ENCODE assay signal across 8 cellular contexts in the genomic region with DNA sequence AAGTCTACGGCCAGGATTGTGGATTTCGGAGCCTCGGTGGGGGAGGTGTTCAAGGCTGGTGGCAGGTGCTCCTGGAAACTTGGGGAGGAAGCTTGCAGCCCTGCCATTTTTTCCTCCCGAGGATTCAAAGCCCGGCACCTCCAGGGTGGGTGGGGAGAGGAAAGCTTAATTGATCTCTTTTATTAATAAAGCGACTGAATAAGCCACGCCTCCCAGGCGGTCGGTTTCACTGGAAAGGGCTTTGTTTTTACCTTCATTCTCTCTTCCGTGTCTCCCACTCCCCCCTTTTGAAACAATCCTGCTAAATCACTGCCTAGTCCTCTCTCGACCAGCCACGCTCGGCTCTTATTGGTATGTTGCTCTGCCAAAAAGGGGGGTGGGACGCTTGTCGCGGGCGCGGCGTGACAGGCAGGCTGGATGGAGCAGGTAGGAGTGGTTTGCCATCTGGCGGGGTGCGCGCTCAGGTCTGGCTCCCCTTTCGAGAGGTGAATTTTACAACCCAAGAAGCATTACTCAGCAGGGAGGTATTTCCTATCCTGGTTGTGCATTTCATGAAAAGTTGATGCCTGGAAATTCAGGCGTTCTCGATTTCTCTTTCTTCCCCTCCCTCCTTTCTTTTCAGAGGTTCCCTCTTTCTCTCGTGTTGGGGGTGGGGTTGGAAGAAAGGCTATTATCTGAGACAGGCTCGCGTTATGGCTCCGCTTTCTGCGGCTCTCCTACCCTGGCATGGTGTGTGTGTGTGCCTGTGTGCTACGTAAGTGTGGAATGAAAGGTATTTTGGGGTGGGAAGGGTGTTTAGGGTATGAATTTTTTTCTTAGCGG. TPM values are rescaled to one million over a fixed set of nuclear protein-coding genes. Genes with fewer than 3 reads are reported as not detected.
DNase-seq lines count a peak whose midpoint lies in the region; ATAC-seq, FAIRE-seq and TF ChIP-seq lines count a peak whose summit lies in the region.

No MANE protein-coding gene starts in this region.

- peak overlapping the region; percentile 89 to 93 (median 90) for H3K4me3 Mint-ChIP-seq in T-cell
- peak overlapping the region; percentile 87 to 94 (median 91) for H3K4me3 Mint-ChIP-seq in immature natural killer cell

- no TSS peak for BruUV-seq in GM12878 (replicated peaks; lab: Mats Ljungman, UMichigan)

- H2AFZ ChIP-seq in GM12878 (ENCODE audit: control insufficient read depth, low read depth, low read length), result peak overlapping the region; percentile 51

- peak overlapping the region; percentile 64 for H3K9ac ChIP-seq in GM12878 (ENCODE audit: control insufficient read depth, insufficient read depth, low read length)

- H3K27ac ChIP-seq in GM12878 (ENCODE audit: control insufficient read depth, insufficient read depth) (no peak overlapping the region), small intestine (ENCODE audit: low read depth in 1 of 2, low read length in 1 of 2) (peak overlapping the region; percentile 82 to 91)

- CTCF ChIA-PET in T-cell (lab: Charles Lee) (interaction anchor here in 1 of 2 donors (0.6 to 0.9 kb wide), 3 partner anchors 76 to 615 kb away, joined by 3 read pairs; no protein-coding TSS in a partner anchor), GM12878 (lab: Yijun Ruan, JAX) (interaction anchor here (0.8 to 6.9 kb wide), 14 partner anchors 10 to 137 kb away, joined by 3 to 117 read pairs (median 5); no protein-coding TSS in a partner anchor)

- peak; percentile 83 for DNase-seq in DMS 273 (lab: John Stamatoyannopoulos, UW; ENCODE audit: unreplicated experiment)
- DNase-seq in Kasumi-1 (lab: John Stamatoyannopoulos, UW), result peak; percentile 46 to 52
- peak in 30 of 34 experiments; percentile 3 to 50 (median 22) for DNase-seq in T-cell
- no peak for DNase-seq in GM12878 (ENCODE audit: low read depth, low spot score)
- peak in 2 of 3 donors; percentile 2 to 3 for DNase-seq in immature natural killer cell
- DNase-seq in small intestine, result peak; percentile 83

- 10% methylated on average over 32 of the region's 32 CpGs for WGBS in GM12878 (ENCODE audit: insufficient coverage, insufficient replicate concordance, low lambda C conversion rate, missing lambda C conversion rate)
- WGBS in small intestine, 3 donors, result 1 to 3% (median 2%) methylated on average over 31 to 32 of the region's 32 CpGs

- TF ChIP-seq EP300 in GM12878 (IDR thresholded peaks at IDR 0.05; ENCODE audit: borderline replicate concordance in 1 of 2, control insufficient read depth in 1 of 2, low read depth in 2 of 2, low read length in 2 of 2), result no peak

- H3K27ac Mint-ChIP-seq in T-cell (peak overlapping the region in 1 of 2 donors; percentile 3), immature natural killer cell (peak overlapping the region in 3 of 6 donors; percentile 24 to 80 (median 44))

- ATAC-seq in T-cell (replicated peaks in 1 of 4) (no peak), GM12878 (peak; percentile 35), HG03457 (IDR thresholded peaks at IDR 0.05; ENCODE audit: unreplicated experiment) (no peak), GM18511 (IDR thresholded peaks at IDR 0.05; ENCODE audit: unreplicated experiment) (no peak)

- RAD21 ChIA-PET in GM12878 (lab: Charles Lee; ENCODE audit: unreplicated experiment), result interaction anchor here (0.5 to 3.8 kb wide), 13 partner anchors 7 to 415 kb away, joined by 3 to 25 read pairs (median 4); no protein-coding TSS in a partner anchor

- H3K9me3 Mint-ChIP-seq in T-cell (no peaks in the 10 kb centered on the region), immature natural killer cell (no peaks in the 10 kb centered on the region)

- POLR2A ChIA-PET in T-cell (lab: Charles Lee), result no interaction called here
- POLR2A ChIA-PET in GM12878 (lab: Charles Lee), result interaction anchor here (0.9 to 1.5 kb wide), 5 partner anchors 55 to 90 kb away, joined by 3 to 5 read pairs (median 4); no protein-coding TSS in a partner anchor

- H3K4me3 ChIP-seq in GM12878 (peak overlapping the region; percentile 96), small intestine (ENCODE audit: low read depth in 1 of 2, low read length in 2 of 2) (peak overlapping the region; percentile 67 to 69)

- H3K4me1 Mint-ChIP-seq in T-cell (peaks cover 25 to 37% (median 28%) of the 10 kb centered on the region in 3 donors), immature natural killer cell (peaks cover 24 to 28% of the 10 kb centered on the region in 2 donors)

- TF ChIP-seq POLR2A in GM12878 (IDR thresholded peaks at IDR 0.05; ENCODE audit: low read depth, low read length), result no peak

- SMC1A ChIA-PET in GM12878 (lab: Charles Lee; ENCODE audit: uncharacterized antibody, unreplicated experiment), result interaction anchor here (0.7 to 4.8 kb wide), 16 partner anchors 45 to 272 kb away, joined by 3 to 31 read pairs (median 6); no protein-coding TSS in a partner anchor

- TF ChIP-seq RAD21 in GM12878 (IDR thresholded peaks at IDR 0.05; ENCODE audit: insufficient read depth, low read depth, low read length), result no peak

- in situ Hi-C loops in GM12878 (cut with MboI), result loop anchor here (5.0 kb wide), 1 partner anchor 77 kb away; no protein-coding TSS in a partner anchor

- no peaks in the 10 kb centered on the region for H3K27me3 ChIP-seq in GM12878 (replicated peaks in 1 of 2; ENCODE audit: control insufficient read depth in 2 of 2, insufficient read depth in 2 of 2, low read length in 1 of 2)
- H3K27me3 ChIP-seq in small intestine (ENCODE audit: control insufficient read depth in 2 of 2, insufficient read depth in 2 of 2, low read length in 2 of 2), result no peaks in the 10 kb centered on the region

- H4K20me1 ChIP-seq in GM12878 (ENCODE audit: control insufficient read depth, insufficient read depth), result no peaks in the 10 kb centered on the region

- peak overlapping the region; percentile 92 for H3K4me2 ChIP-seq in GM12878 (ENCODE audit: control insufficient read depth, insufficient read depth)

- no peak for TF ChIP-seq CTCF in GM12878 (IDR thresholded peaks at IDR 0.05 in 2 of 3, conservative IDR thresholded peaks at IDR 0.05 in 1 of 3; ENCODE audit: control insufficient read depth in 2 of 3, extremely low read depth in 1 of 3, insufficient read depth in 1 of 3, low read depth in 3 of 3, low read length in 3 of 3)

- FAIRE-seq in GM12878 (lab: Jason Lieb, UNC), result no peak
- FAIRE-seq in small intestine (lab: Jason Lieb, UNC), result no peak

- no peaks in the 10 kb centered on the region for H3K36me3 Mint-ChIP-seq in T-cell
- H3K36me3 Mint-ChIP-seq in immature natural killer cell, result no peaks in the 10 kb centered on the region

- peaks cover 5% of the 10 kb centered on the region for H3K79me2 ChIP-seq in GM12878 (ENCODE audit: control insufficient read depth, insufficient read depth, low read length)

- H3K4me1 ChIP-seq in GM12878 (ENCODE audit: control insufficient read depth, insufficient read depth, low read length) (peaks cover 6% of the 10 kb centered on the region; the same call in 1 of the 2 replicates), small intestine (ENCODE audit: control insufficient read depth in 2 of 2, insufficient read depth in 1 of 2, low read depth in 1 of 2, low read length in 1 of 2) (no peaks in the 10 kb centered on the region)

- intact Hi-C loops in GM12878 (cut with micrococcal nuclease; ENCODE audit: unreplicated experiment), result loop anchor here (10.0 kb wide), 2 partner anchors 279 to 411 kb away; no protein-coding TSS in a partner anchor

- H3K27me3 Mint-ChIP-seq in T-cell, result peaks cover 0 to 14% of the 10 kb centered on the region in 2 donors
- peaks cover 2 to 9% (median 8%) of the 10 kb centered on the region in 3 donors for H3K27me3 Mint-ChIP-seq in immature natural killer cell (ENCODE audit: low read depth in 3 of 3)

- H3K36me3 ChIP-seq in GM12878 (ENCODE audit: control insufficient read depth in 2 of 2, insufficient read depth in 2 of 2, low read length in 1 of 2) (no peaks in the 10 kb centered on the region), small intestine (ENCODE audit: control insufficient read depth in 2 of 2, insufficient read depth in 2 of 2, low read length in 2 of 2) (no peaks in the 10 kb centered on the region)

- H3K9me3 ChIP-seq in GM12878 (replicated peaks; ENCODE audit: control insufficient read depth, insufficient read depth, low read length), result no peaks in the 10 kb centered on the region
- H3K9me3 ChIP-seq in small intestine (ENCODE audit: control insufficient read depth, low read depth), result no peaks in the 10 kb centered on the region

TF ChIP-seq in GM12878, 131 proteins besides CTCF, POLR2A, EP300 and RAD21 (continues in another document):
- TF ChIP-seq, protein P1, sequence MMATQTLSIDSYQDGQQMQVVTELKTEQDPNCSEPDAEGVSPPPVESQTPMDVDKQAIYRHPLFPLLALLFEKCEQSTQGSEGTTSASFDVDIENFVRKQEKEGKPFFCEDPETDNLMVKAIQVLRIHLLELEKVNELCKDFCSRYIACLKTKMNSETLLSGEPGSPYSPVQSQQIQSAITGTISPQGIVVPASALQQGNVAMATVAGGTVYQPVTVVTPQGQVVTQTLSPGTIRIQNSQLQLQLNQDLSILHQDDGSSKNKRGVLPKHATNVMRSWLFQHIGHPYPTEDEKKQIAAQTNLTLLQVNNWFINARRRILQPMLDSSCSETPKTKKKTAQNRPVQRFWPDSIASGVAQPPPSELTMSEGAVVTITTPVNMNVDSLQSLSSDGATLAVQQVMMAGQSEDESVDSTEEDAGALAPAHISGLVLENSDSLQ (IDR thresholded peaks at IDR 0.05), result peak; percentile 88
- no peak for TF ChIP-seq RELA (IDR thresholded peaks at IDR 0.05; ENCODE audit: borderline replicate concordance, partially characterized antibody)
- no peak for TF ChIP-seq CBFB (IDR thresholded peaks at IDR 0.05; ENCODE audit: low read depth)

RNA-seq across cellular contexts. Expression of a gene that starts 1.4 kb away (rescaled TPM):
- total RNA-seq in T-cell (10 to 100 TPM in 2 of 5 donors, 1 to 10 TPM in 3; 4.4 to 10.7 (median 6.7) TPM), GM12878 (2014; rRNA removed) (12.9 and 18.6 TPM in 2 replicates), GM12878 (2014; rRNA removed; fragmentation: Illumina TruSeq; extraction: Trizol) (16.9 and 19.7 TPM in 2 replicates), GM12878 (2021) (24.0 and 25.7 TPM in 2 replicates)
- total RNA-seq in GM12878 (2013; cell fraction: nucleolus; rRNA removed), result 256 and 267 TPM in 2 replicates
- 1.8 TPM for polyA plus RNA-seq in GM12878 (2011; ENCODE audit: low read depth)
- polyA plus RNA-seq in GM12878 (2011; rRNA removed) (14.9 and 21.3 TPM in 2 replicates), GM12878 (2014; fragmentation: Illumina TruSeq; extraction: Trizol) (20.3 and 21.9 TPM in 2 replicates), GM12878 (2014; fragmentation: Nextera tagmentation; extraction: Ambion mirVana) (1 to 10 TPM; 7.4 to 8.8 TPM), GM12878 (2014; rRNA removed) (16.0 and 20.1 TPM in 2 replicates), GM12878 (2016; fragmentation: Nextera tagmentation; extraction: Ambion mirVana) (10 to 100 TPM; 10.8 to 12.1 TPM), immature natural killer cell (1 to 10 TPM in 2 of 3 donors, under 1 TPM in 1; 0.62 to 2.2 (median 2.0) TPM), small intestine (10 to 100 TPM; 36.5 to 97.5 (median 94.8) TPM)
- 19.3 and 21.8 TPM in 2 replicates for polyA plus RNA-seq in GM12878 (2011; cell fraction: cytosol; rRNA removed)
- polyA plus RNA-seq in GM12878 (2011; cell fraction: nucleus; rRNA removed), result 44.9 and 46.5 TPM in 2 replicates
- 4.8 and 5.0 TPM in 2 replicates for polyA plus RNA-seq in GM12878 (2012)
- polyA minus RNA-seq in GM12878 (2011; rRNA and poly(A)+ RNA removed), result 32.7 and 42.1 TPM in 2 replicates
- 8.8 TPM in 2 replicates for polyA minus RNA-seq in GM12878 (2011; cell fraction: cytosol; rRNA and poly(A)+ RNA removed)
- polyA minus RNA-seq in GM12878 (2011; cell fraction: nucleus; rRNA and poly(A)+ RNA removed), result 38.1 and 63.2 TPM in 2 replicates
